In the genomic region with DNA sequence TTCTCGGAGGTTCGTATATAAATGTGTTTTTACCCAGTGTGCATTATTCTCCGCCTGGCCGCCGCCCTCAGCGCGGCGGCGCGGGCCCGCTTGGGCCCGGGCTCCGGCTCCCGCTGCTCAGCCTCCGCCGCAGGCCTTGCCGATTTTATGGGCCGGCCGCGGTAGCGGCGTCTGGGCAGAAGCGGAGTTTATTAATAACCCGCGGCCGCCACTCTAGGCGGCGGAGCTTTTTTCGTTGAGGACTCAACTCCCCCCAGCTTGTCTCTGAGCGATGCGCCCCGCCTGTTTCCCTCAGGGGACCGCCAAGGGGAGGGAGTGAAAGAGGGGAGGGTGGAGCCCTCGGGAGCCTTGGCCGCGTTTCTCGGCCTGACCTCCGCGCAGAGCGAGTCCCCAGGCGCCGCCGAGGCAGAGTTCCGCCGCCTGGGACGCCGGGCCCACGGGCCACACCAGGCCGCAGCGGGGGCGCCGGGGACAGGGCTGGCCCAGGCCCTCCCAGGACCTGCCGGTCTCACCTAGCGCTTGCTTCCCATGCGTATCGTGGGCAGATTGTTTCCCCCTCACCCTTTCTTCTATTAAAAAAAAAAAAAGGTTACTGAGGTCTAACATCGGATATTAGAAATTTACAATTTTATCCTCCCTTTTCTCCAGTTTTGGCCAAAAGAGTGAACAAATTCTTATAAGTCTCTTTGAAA, we compare ENCODE assay signal across 8 cellular contexts. TPM values are rescaled to one million over a fixed set of nuclear protein-coding genes. Genes with fewer than 3 reads are reported as not detected.
A peak's percentile ranks its signal among the peaks of the same experiment; 100 is the strongest.
DNase-seq lines count a peak whose midpoint lies in the region; ATAC-seq, FAIRE-seq and TF ChIP-seq lines count a peak whose summit lies in the region.

No MANE protein-coding gene starts in this region.

- H3K9me3 Mint-ChIP-seq in natural killer cell treated with Interleukin-12 subunit alpha and Interleukin-12 subunit beta and Interleukin-15 and Interleukin-18, amount 100 ng/mL, for 72 hours: no peaks in the 10 kb centered on the region

- FAIRE-seq in RCC 7860 (lab: Jason Lieb, UNC): no peak

- ATAC-seq in DND-41 (ENCODE audit: insufficient read depth, low read depth) (peak; percentile 71), GM21723 (IDR thresholded peaks at IDR 0.05; ENCODE audit: unreplicated experiment) (peak; percentile 51)
- peak; percentile 73 to 75 for ATAC-seq in natural killer cell treated with Interleukin-12 subunit alpha and Interleukin-12 subunit beta and Interleukin-15 and Interleukin-18, amount 100 ng/mL, for 72 hours
- peak; percentile 55 for ATAC-seq in stimulated activated naive CD8-positive, alpha-beta T cell treated with anti-CD3 and anti-CD28 coated beads, Interleukin-15, Interleukin-2, amounts not matched to agents 100 U/mL and 50 U/mL, for 24 hours

- H3K36me3 Mint-ChIP-seq in natural killer cell treated with Interleukin-12 subunit alpha and Interleukin-12 subunit beta and Interleukin-15 and Interleukin-18, amount 100 ng/mL, for 72 hours: peaks cover 6% of the 10 kb centered on the region

- peaks cover 26% of the 10 kb centered on the region for H3K4me1 ChIP-seq in DND-41 (ENCODE audit: insufficient read depth, low read length)

- TF ChIP-seq CTCF in DND-41 (IDR thresholded peaks at IDR 0.05; ENCODE audit: borderline replicate concordance, extremely low read depth, low read length, poor library complexity, severe bottlenecking) (no peak), fibroblast of pulmonary artery (IDR thresholded peaks at IDR 0.05; ENCODE audit: low read length, missing control alignments) (no peak)

- H4K20me1 ChIP-seq in DND-41 (ENCODE audit: insufficient read depth, low read length): no peaks in the 10 kb centered on the region

- peak overlapping the region; percentile 80 for H3K4me2 ChIP-seq in DND-41 (ENCODE audit: insufficient read depth, low read length)

- DNase-seq in DND-41 (peak; percentile 89), KG1 (lab: John Stamatoyannopoulos, UW) (peak; percentile 76), RCC 7860 (ENCODE audit: low spot score) (peak; percentile 65), fibroblast of pulmonary artery (ENCODE audit: low read depth) (peak; percentile 91)
- DNase-seq in activated effector memory CD4-positive, alpha-beta T cell treated with Interleukin-2 at 50 U/mL for 16 hours: peak; percentile 72
- peak; percentile 91 for DNase-seq in natural killer cell treated with Interleukin-12 subunit alpha and Interleukin-12 subunit beta and Interleukin-15 and Interleukin-18, amount 100 ng/mL, for 72 hours (ENCODE audit: low spot score)
- DNase-seq in stimulated activated naive CD8-positive, alpha-beta T cell treated with anti-CD3 and anti-CD28 coated beads, Interleukin-15, Interleukin-2, amounts not matched to agents 100 U/mL and 50 U/mL, for 24 hours: peak; percentile 80

- H3K9me3 ChIP-seq in DND-41 (ENCODE audit: insufficient read depth, low read length, severe bottlenecking): no peaks in the 10 kb centered on the region

- H3K4me1 Mint-ChIP-seq in natural killer cell treated with Interleukin-12 subunit alpha and Interleukin-12 subunit beta and Interleukin-15 and Interleukin-18, amount 100 ng/mL, for 72 hours (ENCODE audit: low read depth in 2 of 2): peaks cover 21 to 32% of the 10 kb centered on the region in 2 donors

- no peaks in the 10 kb centered on the region for H3K27me3 Mint-ChIP-seq in natural killer cell treated with Interleukin-12 subunit alpha and Interleukin-12 subunit beta and Interleukin-15 and Interleukin-18, amount 100 ng/mL, for 72 hours

- peak overlapping the region; percentile 91 for H3K9ac ChIP-seq in DND-41 (ENCODE audit: low read depth, low read length)

- H2AFZ ChIP-seq in DND-41 (ENCODE audit: low read depth, low read length): peak overlapping the region; percentile 71

- peak overlapping the region; percentile 92 for H3K27ac ChIP-seq in DND-41 (ENCODE audit: low read length)

- peak overlapping the region; percentile 97 to 99 for H3K27ac Mint-ChIP-seq in natural killer cell treated with Interleukin-12 subunit alpha and Interleukin-12 subunit beta and Interleukin-15 and Interleukin-18, amount 100 ng/mL, for 72 hours

- H3K79me2 ChIP-seq in DND-41 (ENCODE audit: insufficient read depth, low read length): peaks cover 60% of the 10 kb centered on the region

- no peaks in the 10 kb centered on the region for H3K27me3 ChIP-seq in DND-41 (ENCODE audit: insufficient read depth, low read length, poor library complexity)

- peak overlapping the region; percentile 62 to 70 for H3K4me3 ChIP-seq in DND-41 (ENCODE audit: low read depth in 1 of 2, low read length in 2 of 2)
- peak overlapping the region; percentile 71 for H3K4me3 ChIP-seq in fibroblast of pulmonary artery (replicated peaks; ENCODE audit: low read depth, low read length)

- H3K4me3 Mint-ChIP-seq in natural killer cell treated with Interleukin-12 subunit alpha and Interleukin-12 subunit beta and Interleukin-15 and Interleukin-18, amount 100 ng/mL, for 72 hours: peak overlapping the region; percentile 97

- H3K36me3 ChIP-seq in DND-41 (ENCODE audit: insufficient read depth, low read length): no peaks in the 10 kb centered on the region

RNA-seq across cellular contexts. Expression of a gene that starts 0.4 kb away (rescaled TPM):
- total RNA-seq in natural killer cell treated with Interleukin-12 subunit alpha and Interleukin-12 subunit beta and Interleukin-15 and Interleukin-18, amount 100 ng/mL, for 72 hours: 10 to 100 TPM; 32.1 to 37.1 TPM

Comparison
In these comparisons a context has a peak if more than half of its experiments do, and no peak if none do; other contexts are left out.
1. Peak in every context shown above with its lines: DNase-seq, ATAC-seq, H3K4me3 ChIP-seq and H3K27ac ChIP-seq.